ENCODE assay signal across 15 cellular contexts in the genomic region with DNA sequence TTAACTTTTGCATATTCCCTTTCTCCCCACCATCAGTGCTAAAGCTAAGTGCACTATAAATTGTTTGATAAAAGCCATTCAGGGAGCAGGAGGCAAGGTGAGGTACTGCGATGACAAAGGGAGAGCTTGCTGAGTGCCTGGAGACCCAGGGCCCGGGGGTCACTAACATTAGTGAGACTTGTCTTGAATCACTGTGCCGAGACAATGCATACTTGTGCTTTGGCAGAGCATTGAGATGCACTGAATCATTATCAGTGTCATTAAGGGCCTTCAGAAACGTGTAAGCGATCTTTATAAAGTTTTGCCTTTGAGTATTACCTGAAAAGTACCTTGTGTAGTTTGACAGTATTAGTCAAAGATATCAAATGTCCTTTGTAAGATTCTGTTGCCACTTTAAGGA. TPM values are rescaled to one million over a fixed set of nuclear protein-coding genes. Genes with fewer than 3 reads are reported as not detected.
A peak's percentile ranks its signal among the peaks of the same experiment; 100 is the strongest.
DNase-seq lines count a peak whose midpoint lies in the region; ATAC-seq and TF ChIP-seq lines count a peak whose summit lies in the region.
"Had no signal": no experiment of that assay in that cellular context is flagged by ENCODE, and none has a peak within 500 bp of the region (broad histone marks: within the 10 kb centered on the region; RNA-seq: fewer than 3 reads in every experiment).

No MANE protein-coding gene starts in this region.

- peak overlapping the region; percentile 58 for H3K4me2 ChIP-seq in osteoblast (ENCODE audit: insufficient read depth, low read length)

- H3K9ac ChIP-seq in SK-N-MC (ENCODE audit: insufficient read length), result no peak overlapping the region

- H3K27ac ChIP-seq in SK-N-MC, result peak overlapping the region; percentile 93
- H3K27ac ChIP-seq in esophagus squamous epithelium, result peak overlapping the region; percentile 31 to 67 (median 50)
- peak overlapping the region; percentile 62 for H3K27ac ChIP-seq in osteoblast (ENCODE audit: low read depth, low read length)
- H3K27ac ChIP-seq in psoas muscle, result no peak overlapping the region
- H3K27ac ChIP-seq: left lung had no signal

- 18 to 44% methylated on average over 5 of the region's 5 CpGs for WGBS in esophagus squamous epithelium, 2 donors
- 66 to 73% (median 66%) methylated on average over 5 of the region's 5 CpGs for WGBS in psoas muscle, 3 donors

- no peak for ATAC-seq in psoas muscle
- no peak for ATAC-seq in HG03378 (IDR thresholded peaks at IDR 0.05; ENCODE audit: unreplicated experiment)
- ATAC-seq: HCT116 had no signal

- H3K4me3 ChIP-seq in SK-N-MC (peak overlapping the region; percentile 51), esophagus squamous epithelium (no peak overlapping the region), osteoblast (ENCODE audit: insufficient read depth, low read length) (no peak overlapping the region), psoas muscle (no peak overlapping the region)
- H3K4me3 ChIP-seq: left lung had no signal

- intact Hi-C loops in esophagus squamous epithelium (cut with DNase I) (no loop called here), psoas muscle (cut with DNase I) (no loop called here)

- DNase-seq in EL (peak; percentile 21), SK-N-MC (ENCODE audit: low read depth, low spot score) (no peak), esophagus squamous epithelium (lab: John Stamatoyannopoulos, UW) (no peak), osteoblast (ENCODE audit: insufficient read length, low spot score, missing footprints) (peak; percentile 70), NCI-H128 (lab: John Stamatoyannopoulos, UW; ENCODE audit: unreplicated experiment) (no peak), psoas muscle (no peak)
- DNase-seq in effector CD4-positive, alpha-beta T cell, result no peak
- DNase-seq: activated CD4-positive, alpha-beta T cell treated with anti-CD3 and anti-CD28 coated beads, Interleukin-2, amount 50 U/mL, for 1 hour; AML-193; left lung; nucleus accumbens; stimulated activated CD8-positive, alpha-beta memory T cell treated with anti-CD3 and anti-CD28 coated beads, Interleukin-4, amount 100 ng/mL, for 48 hours; T-helper 2 cell had no signal

- H3K4me1 ChIP-seq in esophagus squamous epithelium, result peaks cover 7 to 59% (median 19%) of the 10 kb centered on the region in 3 donors
- H3K4me1 ChIP-seq in osteoblast (ENCODE audit: insufficient read depth, low read length), result peaks cover 18% of the 10 kb centered on the region
- peaks cover 7% of the 10 kb centered on the region for H3K4me1 ChIP-seq in psoas muscle

- H3K9me3 ChIP-seq in SK-N-MC (ENCODE audit: low read depth, low read length) (no peaks in the 10 kb centered on the region), esophagus squamous epithelium (no peaks in the 10 kb centered on the region), osteoblast (ENCODE audit: low read depth, low read length) (no peaks in the 10 kb centered on the region), psoas muscle (no peaks in the 10 kb centered on the region)
- H3K9me3 ChIP-seq: left lung had no signal

- TF ChIP-seq CTCF in esophagus squamous epithelium (IDR thresholded peaks at IDR 0.05), result no peak
- no peak for TF ChIP-seq CTCF in osteoblast (IDR thresholded peaks at IDR 0.05; ENCODE audit: extremely low read depth, low read depth, low read length)
- no peak for TF ChIP-seq CTCF in psoas muscle (IDR thresholded peaks at IDR 0.05)

- peaks cover 33% of the 10 kb centered on the region for H3K36me3 ChIP-seq in SK-N-MC (ENCODE audit: insufficient read depth, low read length)
- H3K36me3 ChIP-seq in esophagus squamous epithelium, result no peaks in the 10 kb centered on the region
- peaks cover 3% of the 10 kb centered on the region for H3K36me3 ChIP-seq in osteoblast (ENCODE audit: insufficient read depth, low read length)
- H3K36me3 ChIP-seq in psoas muscle (ENCODE audit: insufficient read depth in 1 of 2, low read depth in 1 of 2), result no peaks in the 10 kb centered on the region
- H3K36me3 ChIP-seq: left lung had no signal

- H3K27me3 ChIP-seq in esophagus squamous epithelium (no peaks in the 10 kb centered on the region), osteoblast (ENCODE audit: insufficient read depth, low read length) (no peaks in the 10 kb centered on the region), psoas muscle (ENCODE audit: insufficient read depth in 3 of 3, low read length in 2 of 3) (peaks cover 0 to under 1% (median 0%) of the 10 kb centered on the region in 3 donors)
- H3K27me3 ChIP-seq: left lung had no signal

- peaks cover 14% of the 10 kb centered on the region for H4K20me1 ChIP-seq in osteoblast (ENCODE audit: insufficient read depth, low read length)

- no peak overlapping the region for H2AFZ ChIP-seq in osteoblast (ENCODE audit: low read length)

- peaks cover 99% of the 10 kb centered on the region for H3K79me2 ChIP-seq in osteoblast (ENCODE audit: insufficient read depth, low read length)

- TF ChIP-seq POLR2A in esophagus squamous epithelium (IDR thresholded peaks at IDR 0.05), result no peak

RNA-seq across cellular contexts. Expression of gene SIPA1L1, which starts 34.5 kb away (rescaled TPM):
- 10 to 100 TPM; 22.7 to 54.4 (median 32.3) TPM for total RNA-seq in esophagus squamous epithelium
- 86.3 and 99.2 TPM in 2 replicates for total RNA-seq in osteoblast
- 1 to 10 TPM; 3.1 to 3.9 (median 3.5) TPM for total RNA-seq in psoas muscle
- polyA plus RNA-seq in psoas muscle, result 1 to 10 TPM in 2 of 3 donors, under 1 TPM in 1; 0.87 to 1.8 (median 1.5) TPM

Comparison
In these comparisons a context has a peak if more than half of its experiments do, and no peak if none do; other contexts are left out.
1. DNase-seq: peak in EL (single experiment) and osteoblast (single experiment); none in SK-N-MC (single experiment), esophagus squamous epithelium (single experiment), NCI-H128 (single experiment), psoas muscle (0 of 2) and effector CD4-positive, alpha-beta T cell (single experiment).
2. RNA of gene SIPA1L1, which starts 34.5 kb away (total RNA-seq): 86.3 to 99.2 TPM in osteoblast and 22.7 to 54.4 TPM in esophagus squamous epithelium; 3.1 to 3.9 TPM in psoas muscle; every median in the first group is over 4 times any median in the second.